In genomic region chr2:180322781-180323180, GRCh38 we compare ENCODE assay signal across 23 cellular contexts.
DNase-seq lines count a peak whose midpoint lies in the region; ATAC-seq, FAIRE-seq and TF ChIP-seq lines count a peak whose summit lies in the region.
"Had no signal": no experiment of that assay in that cellular context is flagged by ENCODE, and none has a peak within 500 bp of the region (broad histone marks: within the 10 kb centered on the region; RNA-seq: fewer than 3 reads in every experiment).

No MANE protein-coding gene starts in this region.

- DNase-seq in EL (peak; percentile 33), M059J (ENCODE audit: low read depth) (peak; percentile 64), cardiac fibroblast (ENCODE audit: low read depth in 2 of 2) (peak; percentile 16 to 36), iris pigment epithelial cell (ENCODE audit: low read depth) (peak; percentile 21), aorta (no peak), urothelium cell line (ENCODE audit: low spot score) (no peak)
- DNase-seq in stimulated activated CD4-positive, alpha-beta T cell treated with anti-CD3 and anti-CD28 coated beads, Interleukin-1b, Interleukin-23, amount 100 ng/mL, for 48 hours = no peak
- DNase-seq: activated CD4-positive, CD25-positive, alpha-beta regulatory T cell treated with anti-CD3 and anti-CD28 coated beads, Interleukin-2, amount 50 U/mL, for 72 hours; activated gamma-delta T cell treated with Interleukin-2 at 50 U/mL for 16 hours; activated naive CD8-positive, alpha-beta T cell treated with anti-CD3 and anti-CD28 coated beads, Interleukin-2, amount 50 U/mL, for 24 hours; COR-L47; heart right ventricle; left colon; NCI-H524; NK-92 treated with Interleukin-12 subunit alpha and Interleukin-12 subunit beta, amount 100 ng/mL, for 24 hours; nucleus accumbens; SIG-M5; stimulated activated CD4-positive, alpha-beta T cell treated with anti-CD3 and anti-CD28 coated beads, Interleukin-2, amount 100 ng/mL, for 24 hours; T-cell had no signal

- H3K4me3 ChIP-seq in cardiac fibroblast (replicated peaks in 1 of 2; ENCODE audit: low read depth in 2 of 2, low read length in 2 of 2) (no peak overlapping the region), aorta (ENCODE audit: low read length in 2 of 2) (no peak overlapping the region)
- H3K4me3 ChIP-seq: BLaER1, cardiac muscle cell, HAP-1, heart right ventricle had no signal

- H3K27me3 ChIP-seq in aorta (ENCODE audit: control insufficient read depth in 1 of 2, insufficient read depth in 2 of 2, low read length in 1 of 2) = no peaks in the 10 kb centered on the region
- H3K27me3 ChIP-seq: BLaER1, cardiac muscle cell, heart right ventricle had no signal

- TF ChIP-seq CTCF in cardiac fibroblast (IDR thresholded peaks at IDR 0.05; ENCODE audit: low read depth, low read length) = no peak

- no peaks in the 10 kb centered on the region for H3K36me3 ChIP-seq in aorta (ENCODE audit: control insufficient read depth in 1 of 2, insufficient read depth in 2 of 2, low read length in 1 of 2)
- H3K36me3 ChIP-seq: BLaER1, cardiac muscle cell, HAP-1, heart right ventricle had no signal

- H3K27ac ChIP-seq in aorta (ENCODE audit: low read depth in 1 of 2, low read length in 2 of 2) = no peak overlapping the region
- H3K27ac ChIP-seq: BLaER1, cardiac muscle cell, heart right ventricle had no signal

- FAIRE-seq in urothelium cell line (lab: Jason Lieb, UNC) = no peak

- ATAC-seq in HG03095 (IDR thresholded peaks at IDR 0.05; ENCODE audit: unreplicated experiment) (no peak), aorta (ENCODE audit: low FRiP score) (no peak)
- ATAC-seq: activated naive CD8-positive, alpha-beta T cell treated with anti-CD3 and anti-CD28 coated beads, Interleukin-2, amount 50 U/mL, for 24 hours; heart right ventricle; left colon; T-cell had no signal

- H3K9me3 ChIP-seq in aorta (ENCODE audit: control insufficient read depth, low read length) = no peaks in the 10 kb centered on the region
- H3K9me3 ChIP-seq: BLaER1 had no signal

- H3K4me1 ChIP-seq in aorta (ENCODE audit: control insufficient read depth in 1 of 2, insufficient read depth in 2 of 2, low read length in 2 of 2) = no peaks in the 10 kb centered on the region
- H3K4me1 ChIP-seq: heart right ventricle had no signal

- intact Hi-C loops in aorta (cut with DNase I) = no loop called here

Comparison
In these comparisons a context has a peak if more than half of its experiments do, and no peak if none do; other contexts are left out.
1. DNase-seq: peak in EL (single experiment), M059J (single experiment), cardiac fibroblast (2 of 2) and iris pigment epithelial cell (single experiment); none in stimulated activated CD4-positive, alpha-beta T cell treated with anti-CD3 and anti-CD28 coated beads, Interleukin-1b, Interleukin-23, amount 100 ng/mL, for 48 hours (single experiment), aorta (0 of 2) and urothelium cell line (single experiment).